8 cellular contexts compared by ENCODE assay signal in the genomic region with DNA sequence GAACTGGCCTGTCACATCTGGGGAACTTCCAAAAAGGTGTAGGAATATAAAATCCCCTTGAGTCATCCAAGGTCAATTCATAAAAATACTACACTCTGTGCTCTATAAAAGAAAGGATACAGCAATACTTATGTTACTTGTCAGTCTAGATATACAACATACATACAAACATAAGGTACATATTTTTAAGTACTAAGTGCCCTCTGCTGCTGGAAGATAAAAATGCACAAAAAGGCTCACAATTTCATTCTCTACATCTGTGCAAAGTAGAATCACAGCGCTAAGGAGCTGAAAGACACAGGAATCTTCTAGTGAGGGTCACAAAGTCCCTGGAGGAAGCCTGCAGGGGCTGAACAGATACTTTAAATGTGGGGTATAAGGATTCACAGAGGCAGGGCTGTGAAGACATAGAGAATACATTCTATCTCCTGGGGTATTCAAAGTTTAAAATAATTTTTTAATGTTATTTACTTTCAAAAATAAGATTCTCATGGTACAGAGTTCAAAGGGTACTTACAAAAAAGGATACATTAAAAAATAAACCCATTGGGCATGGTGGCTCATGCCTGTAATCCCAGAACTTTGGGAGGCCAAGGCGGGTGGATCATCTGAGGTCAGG. TPM values are rescaled to one million over a fixed set of nuclear protein-coding genes. Genes with fewer than 3 reads are reported as not detected.
DNase-seq lines count a peak whose midpoint lies in the region; ATAC-seq and TF ChIP-seq lines count a peak whose summit lies in the region.

No MANE protein-coding gene starts in this region.

- H3K4me3 ChIP-seq in AG04450 (ENCODE audit: low read depth, low read length): no peak overlapping the region
- no peak overlapping the region for H3K4me3 ChIP-seq in astrocyte of the spinal cord (ENCODE audit: low read depth, low read length)
- no peak overlapping the region for H3K4me3 ChIP-seq in effector memory CD4-positive, alpha-beta T cell (ENCODE audit: insufficient read depth, low read depth, low read length, poor library complexity, severe bottlenecking)

- peaks cover 6% of the 10 kb centered on the region for H3K4me1 Mint-ChIP-seq in stimulated activated effector memory CD8-positive, alpha-beta T cell treated with anti-CD3 and anti-CD28 coated beads, Interleukin-12 subunit alpha, Interleukin-12 subunit beta, amount 100 ng/mL, for 72 hours

- H3K9me3 Mint-ChIP-seq in stimulated activated effector memory CD8-positive, alpha-beta T cell treated with anti-CD3 and anti-CD28 coated beads, Interleukin-12 subunit alpha, Interleukin-12 subunit beta, amount 100 ng/mL, for 72 hours: no peaks in the 10 kb centered on the region

- POLR2A ChIA-PET in AG04450 (lab: Yijun Ruan, JAX): interaction anchor here (1.6 kb wide), 1 partner anchor 97 kb away, joined by 3 read pairs; no protein-coding TSS in a partner anchor

- in situ Hi-C loops in astrocyte of the spinal cord (cut with HindIII; ENCODE audit: low sequenced_read_pairs): no loop called here

- no peaks in the 10 kb centered on the region for H3K9me3 ChIP-seq in AG04450 (ENCODE audit: control insufficient read depth, insufficient read depth, low read length)
- no peaks in the 10 kb centered on the region for H3K9me3 ChIP-seq in effector memory CD4-positive, alpha-beta T cell (ENCODE audit: control insufficient read depth, low read length)

- no peaks in the 10 kb centered on the region for H3K36me3 ChIP-seq in effector memory CD4-positive, alpha-beta T cell (ENCODE audit: control insufficient read depth, insufficient read depth, low read length)

- TF ChIP-seq CTCF in AG04450 (IDR thresholded peaks at IDR 0.05; ENCODE audit: low read depth, low read length): peak; percentile 62
- TF ChIP-seq CTCF in GM12873 (IDR thresholded peaks at IDR 0.05; ENCODE audit: insufficient read depth, low read depth, low read length, missing control alignments): peak; percentile 57
- TF ChIP-seq CTCF in astrocyte of the spinal cord (IDR thresholded peaks at IDR 0.05; ENCODE audit: low read depth, low read length): peak; percentile 52

- H3K27ac Mint-ChIP-seq in stimulated activated effector memory CD8-positive, alpha-beta T cell treated with anti-CD3 and anti-CD28 coated beads, Interleukin-12 subunit alpha, Interleukin-12 subunit beta, amount 100 ng/mL, for 72 hours: no peak overlapping the region

- H3K27me3 ChIP-seq in AG04450 (ENCODE audit: control insufficient read depth, insufficient read depth, low read length): no peaks in the 10 kb centered on the region
- H3K27me3 ChIP-seq in effector memory CD4-positive, alpha-beta T cell (replicated peaks; ENCODE audit: control insufficient read depth, insufficient read depth, low read length, poor library complexity, severe bottlenecking): no peaks in the 10 kb centered on the region

- DNase-seq in AG04450 (ENCODE audit: low read depth, low spot score) (peak; percentile 30), HuH-7.5 (ENCODE audit: low spot score) (peak; percentile 19), NCI-H82 (lab: John Stamatoyannopoulos, UW) (peak; percentile 78), astrocyte of the spinal cord (ENCODE audit: low read depth, low spot score) (peak; percentile 80), iPS-NIHi11 (ENCODE audit: low spot score) (peak; percentile 27)
- DNase-seq in stimulated activated effector memory CD8-positive, alpha-beta T cell treated with anti-CD3 and anti-CD28 coated beads, Interleukin-12 subunit alpha, Interleukin-12 subunit beta, amount 100 ng/mL, for 72 hours (ENCODE audit: low spot score in 2 of 2): no peak
- DNase-seq in effector memory CD4-positive, alpha-beta T cell: no peak

- H3K4me3 Mint-ChIP-seq in stimulated activated effector memory CD8-positive, alpha-beta T cell treated with anti-CD3 and anti-CD28 coated beads, Interleukin-12 subunit alpha, Interleukin-12 subunit beta, amount 100 ng/mL, for 72 hours: no peak overlapping the region

- ATAC-seq in stimulated activated effector memory CD8-positive, alpha-beta T cell treated with anti-CD3 and anti-CD28 coated beads, Interleukin-12 subunit alpha, Interleukin-12 subunit beta, amount 100 ng/mL, for 72 hours: peak; percentile 76

- H3K36me3 Mint-ChIP-seq in stimulated activated effector memory CD8-positive, alpha-beta T cell treated with anti-CD3 and anti-CD28 coated beads, Interleukin-12 subunit alpha, Interleukin-12 subunit beta, amount 100 ng/mL, for 72 hours: no peaks in the 10 kb centered on the region

- H3K4me1 ChIP-seq in effector memory CD4-positive, alpha-beta T cell (ENCODE audit: control insufficient read depth, insufficient read depth, low read length, poor library complexity, severe bottlenecking): no peaks in the 10 kb centered on the region

- H3K27ac ChIP-seq in AG04450 (ENCODE audit: low read depth, low read length): no peak overlapping the region
- H3K27ac ChIP-seq in effector memory CD4-positive, alpha-beta T cell (ENCODE audit: insufficient read depth, low read length, poor library complexity, severe bottlenecking): no peak overlapping the region

- CTCF ChIA-PET in AG04450 (lab: Charles Lee): interaction anchor here (0.6 to 7.6 kb wide), 20 partner anchors 10 to 649 kb away, joined by 3 to 164 read pairs (median 5); a partner anchor contains a TSS

RNA-seq across cellular contexts. Expression of a gene that starts 10.2 kb away (rescaled TPM):
- polyA plus RNA-seq in AG04450 (2011; rRNA removed): 52.8 and 67.3 TPM in 2 replicates
- polyA minus RNA-seq in AG04450 (2011; rRNA and poly(A)+ RNA removed): 21.2 and 38.3 TPM in 2 replicates

RNA-seq across cellular contexts. Expression of a gene that starts 35.5 kb away (rescaled TPM):
- 21.8 and 23.4 TPM in 2 replicates for polyA plus RNA-seq in AG04450 (2011; rRNA removed)
- polyA minus RNA-seq in AG04450 (2011; rRNA and poly(A)+ RNA removed): 12.8 and 14.2 TPM in 2 replicates

Comparison
In these comparisons a context has a peak if more than half of its experiments do, and no peak if none do; other contexts are left out.
1. DNase-seq: peak in AG04450 (single experiment), HuH-7.5 (single experiment), NCI-H82 (single experiment), astrocyte of the spinal cord (single experiment) and iPS-NIHi11 (single experiment); none in stimulated activated effector memory CD8-positive, alpha-beta T cell treated with anti-CD3 and anti-CD28 coated beads, Interleukin-12 subunit alpha, Interleukin-12 subunit beta, amount 100 ng/mL, for 72 hours (0 of 2) and effector memory CD4-positive, alpha-beta T cell (0 of 3).
2. Peak in every context shown above with its lines, with median percentiles within 50 percentile points of each other: CTCF ChIP-seq.